ENCODE assay signal across 1 cellular context in the genomic region with DNA sequence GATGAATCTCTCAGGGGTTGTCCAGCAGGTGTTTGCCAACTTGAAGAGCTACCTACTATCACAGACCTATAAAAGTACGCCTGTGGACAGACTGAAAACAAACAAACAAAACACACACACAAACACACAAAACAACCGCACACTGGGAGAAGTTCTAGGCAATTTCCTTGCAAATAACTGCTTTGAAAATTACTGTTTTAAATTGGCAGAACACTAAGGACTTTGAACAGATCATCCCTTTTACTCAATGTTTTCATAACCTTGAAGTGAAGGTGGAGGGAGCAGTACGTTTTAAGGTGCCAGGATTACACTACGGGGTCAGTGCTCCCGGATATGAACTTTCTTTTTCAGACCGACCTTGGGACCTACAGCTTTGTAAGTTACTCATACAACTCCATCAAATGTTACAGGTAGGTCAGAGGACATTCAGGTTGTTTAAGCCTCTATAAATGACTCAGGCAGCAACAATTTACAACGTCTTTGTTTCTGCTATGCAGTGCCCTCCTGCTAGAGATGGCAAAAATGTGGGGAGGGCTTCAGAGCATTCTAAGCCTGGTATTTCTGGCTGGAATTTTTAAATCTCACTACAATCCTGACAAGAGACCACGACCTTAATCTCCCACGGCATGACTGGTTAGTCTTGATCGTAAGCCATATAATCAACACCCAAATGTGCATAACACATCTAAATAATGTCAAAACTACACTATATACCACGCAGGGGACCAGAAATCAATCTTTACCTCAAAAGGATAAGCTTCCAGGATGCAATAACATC.
A peak's percentile ranks its signal among the peaks of the same experiment; 100 is the strongest.
TF ChIP-seq lines count a peak whose summit lies in the region.

No MANE protein-coding gene starts in this region.

TF ChIP-seq in HepG2, 621 proteins besides CTCF, POLR2A, EP300 and RAD21 (continued from another document and continues in another):
- TF ChIP-seq NFIC (IDR thresholded peaks at IDR 0.05; ENCODE audit: low read length), result peak; percentile 96
- no peak for TF ChIP-seq PRMT3 (CRISPR knock-in tag; IDR thresholded peaks at IDR 0.05; ENCODE audit: borderline replicate concordance, low read depth)
- TF ChIP-seq HNRNPUL1 (IDR thresholded peaks at IDR 0.05; ENCODE audit: low read depth, low read length), result no peak
- no peak for TF ChIP-seq ZNF225 (CRISPR knock-in tag; IDR thresholded peaks at IDR 0.05)
- TF ChIP-seq, protein P1, sequence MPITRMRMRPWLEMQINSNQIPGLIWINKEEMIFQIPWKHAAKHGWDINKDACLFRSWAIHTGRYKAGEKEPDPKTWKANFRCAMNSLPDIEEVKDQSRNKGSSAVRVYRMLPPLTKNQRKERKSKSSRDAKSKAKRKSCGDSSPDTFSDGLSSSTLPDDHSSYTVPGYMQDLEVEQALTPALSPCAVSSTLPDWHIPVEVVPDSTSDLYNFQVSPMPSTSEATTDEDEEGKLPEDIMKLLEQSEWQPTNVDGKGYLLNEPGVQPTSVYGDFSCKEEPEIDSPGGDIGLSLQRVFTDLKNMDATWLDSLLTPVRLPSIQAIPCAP (CRISPR knock-in tag; IDR thresholded peaks at IDR 0.05; ENCODE audit: low read depth), result no peak
- TF ChIP-seq ZNF737 (CRISPR knock-in tag; IDR thresholded peaks at IDR 0.05; ENCODE audit: borderline replicate concordance), result no peak
- peak; percentile 66; the same call in 1 of the 2 replicates for TF ChIP-seq ZNF331 (CRISPR knock-in tag; IDR thresholded peaks at IDR 0.05)
- no peak for TF ChIP-seq CREB3 (CRISPR knock-in tag; IDR thresholded peaks at IDR 0.05)
- TF ChIP-seq DR1 (CRISPR knock-in tag; IDR thresholded peaks at IDR 0.05), result no peak
- peak; percentile 27; the same call in 1 of the 2 replicates for TF ChIP-seq ZFP36L1 (CRISPR knock-in tag; IDR thresholded peaks at IDR 0.05)
- peak; percentile 52; the same call in 1 of the 2 replicates for TF ChIP-seq ZNF772 (CRISPR knock-in tag; IDR thresholded peaks at IDR 0.05)
- TF ChIP-seq REXO4 (CRISPR knock-in tag; IDR thresholded peaks at IDR 0.05; ENCODE audit: borderline replicate concordance), result no peak
- no peak for TF ChIP-seq SCMH1 (CRISPR knock-in tag; IDR thresholded peaks at IDR 0.05; ENCODE audit: borderline replicate concordance)
- TF ChIP-seq SNAI1 (CRISPR knock-in tag; IDR thresholded peaks at IDR 0.05; ENCODE audit: borderline replicate concordance), result no peak
- peak; percentile 96 for TF ChIP-seq MED1 (CRISPR knock-in tag; IDR thresholded peaks at IDR 0.05)
- no peak for TF ChIP-seq TEAD2 (CRISPR knock-in tag; IDR thresholded peaks at IDR 0.05)
- TF ChIP-seq ZNF337 (CRISPR knock-in tag; IDR thresholded peaks at IDR 0.05; ENCODE audit: borderline replicate concordance, low read depth), result no peak
- TF ChIP-seq MTF1 (CRISPR knock-in tag; IDR thresholded peaks at IDR 0.05), result peak; percentile 53; the same call in 1 of the 2 replicates
- TF ChIP-seq ETS1 (CRISPR knock-in tag; IDR thresholded peaks at IDR 0.05), result no peak
- TF ChIP-seq, protein P2, sequence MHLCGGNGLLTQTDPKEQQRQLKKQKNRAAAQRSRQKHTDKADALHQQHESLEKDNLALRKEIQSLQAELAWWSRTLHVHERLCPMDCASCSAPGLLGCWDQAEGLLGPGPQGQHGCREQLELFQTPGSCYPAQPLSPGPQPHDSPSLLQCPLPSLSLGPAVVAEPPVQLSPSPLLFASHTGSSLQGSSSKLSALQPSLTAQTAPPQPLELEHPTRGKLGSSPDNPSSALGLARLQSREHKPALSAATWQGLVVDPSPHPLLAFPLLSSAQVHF (CRISPR knock-in tag; IDR thresholded peaks at IDR 0.05), result no peak
- peak; percentile 23; the same call in 1 of the 2 replicates for TF ChIP-seq KDM1A (CRISPR knock-in tag; IDR thresholded peaks at IDR 0.05)
- TF ChIP-seq, protein P3, sequence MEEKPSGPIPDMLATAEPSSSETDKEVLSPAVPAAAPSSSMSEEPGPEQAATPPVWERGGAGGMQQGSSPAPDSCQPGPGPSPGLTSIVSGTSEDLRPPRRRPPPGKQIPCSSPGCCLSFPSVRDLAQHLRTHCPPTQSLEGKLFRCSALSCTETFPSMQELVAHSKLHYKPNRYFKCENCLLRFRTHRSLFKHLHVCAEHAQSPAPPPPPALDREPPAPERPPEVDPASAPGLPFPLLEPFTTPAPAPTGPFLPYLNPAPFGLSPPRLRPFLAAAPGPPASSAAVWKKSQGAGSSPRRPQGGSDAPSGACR (CRISPR knock-in tag; IDR thresholded peaks at IDR 0.05), result no peak; the same call in 1 of the 2 replicates
- no peak for TF ChIP-seq ISX (CRISPR knock-in tag; conservative IDR thresholded peaks at IDR 0.05)
- TF ChIP-seq ZNF431 (CRISPR knock-in tag; IDR thresholded peaks at IDR 0.05; ENCODE audit: borderline replicate concordance, low read depth), result no peak
- no peak for TF ChIP-seq TSC22D2 (CRISPR knock-in tag; IDR thresholded peaks at IDR 0.05; ENCODE audit: borderline replicate concordance)
- peak; percentile 57; the same call in 1 of the 2 replicates for TF ChIP-seq ZBTB7B (CRISPR knock-in tag; IDR thresholded peaks at IDR 0.05)
- no peak for TF ChIP-seq MLLT10 (CRISPR knock-in tag; IDR thresholded peaks at IDR 0.05)
- TF ChIP-seq, protein P4, sequence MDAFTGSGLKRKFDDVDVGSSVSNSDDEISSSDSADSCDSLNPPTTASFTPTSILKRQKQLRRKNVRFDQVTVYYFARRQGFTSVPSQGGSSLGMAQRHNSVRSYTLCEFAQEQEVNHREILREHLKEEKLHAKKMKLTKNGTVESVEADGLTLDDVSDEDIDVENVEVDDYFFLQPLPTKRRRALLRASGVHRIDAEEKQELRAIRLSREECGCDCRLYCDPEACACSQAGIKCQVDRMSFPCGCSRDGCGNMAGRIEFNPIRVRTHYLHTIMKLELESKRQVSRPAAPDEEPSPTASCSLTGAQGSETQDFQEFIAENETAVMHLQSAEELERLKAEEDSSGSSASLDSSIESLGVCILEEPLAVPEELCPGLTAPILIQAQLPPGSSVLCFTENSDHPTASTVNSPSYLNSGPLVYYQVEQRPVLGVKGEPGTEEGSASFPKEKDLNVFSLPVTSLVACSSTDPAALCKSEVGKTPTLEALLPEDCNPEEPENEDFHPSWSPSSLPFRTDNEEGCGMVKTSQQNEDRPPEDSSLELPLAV (CRISPR knock-in tag; conservative IDR thresholded peaks at IDR 0.05; ENCODE audit: low read depth), result no peak
- TF ChIP-seq HMG20B (CRISPR knock-in tag; conservative IDR thresholded peaks at IDR 0.05), result peak; percentile 13; the same call in 1 of the 2 replicates
- no peak for TF ChIP-seq CHCHD3 (CRISPR knock-in tag; IDR thresholded peaks at IDR 0.05)
- peak; percentile 50; the same call in 1 of the 2 replicates for TF ChIP-seq ZNF256 (CRISPR knock-in tag; conservative IDR thresholded peaks at IDR 0.05)
- TF ChIP-seq HOXA3 (CRISPR knock-in tag; IDR thresholded peaks at IDR 0.05), result peak; percentile 66; the same call in 1 of the 2 replicates
- TF ChIP-seq ZKSCAN1 (IDR thresholded peaks at IDR 0.05; ENCODE audit: low read length), result no peak
- TF ChIP-seq RBM22 (optimal IDR thresholded peaks at IDR 0.05; ENCODE audit: low read length), result no peak
- TF ChIP-seq ZNF615 (CRISPR knock-in tag; IDR thresholded peaks at IDR 0.05; ENCODE audit: borderline replicate concordance), result no peak
- TF ChIP-seq, protein P5, sequence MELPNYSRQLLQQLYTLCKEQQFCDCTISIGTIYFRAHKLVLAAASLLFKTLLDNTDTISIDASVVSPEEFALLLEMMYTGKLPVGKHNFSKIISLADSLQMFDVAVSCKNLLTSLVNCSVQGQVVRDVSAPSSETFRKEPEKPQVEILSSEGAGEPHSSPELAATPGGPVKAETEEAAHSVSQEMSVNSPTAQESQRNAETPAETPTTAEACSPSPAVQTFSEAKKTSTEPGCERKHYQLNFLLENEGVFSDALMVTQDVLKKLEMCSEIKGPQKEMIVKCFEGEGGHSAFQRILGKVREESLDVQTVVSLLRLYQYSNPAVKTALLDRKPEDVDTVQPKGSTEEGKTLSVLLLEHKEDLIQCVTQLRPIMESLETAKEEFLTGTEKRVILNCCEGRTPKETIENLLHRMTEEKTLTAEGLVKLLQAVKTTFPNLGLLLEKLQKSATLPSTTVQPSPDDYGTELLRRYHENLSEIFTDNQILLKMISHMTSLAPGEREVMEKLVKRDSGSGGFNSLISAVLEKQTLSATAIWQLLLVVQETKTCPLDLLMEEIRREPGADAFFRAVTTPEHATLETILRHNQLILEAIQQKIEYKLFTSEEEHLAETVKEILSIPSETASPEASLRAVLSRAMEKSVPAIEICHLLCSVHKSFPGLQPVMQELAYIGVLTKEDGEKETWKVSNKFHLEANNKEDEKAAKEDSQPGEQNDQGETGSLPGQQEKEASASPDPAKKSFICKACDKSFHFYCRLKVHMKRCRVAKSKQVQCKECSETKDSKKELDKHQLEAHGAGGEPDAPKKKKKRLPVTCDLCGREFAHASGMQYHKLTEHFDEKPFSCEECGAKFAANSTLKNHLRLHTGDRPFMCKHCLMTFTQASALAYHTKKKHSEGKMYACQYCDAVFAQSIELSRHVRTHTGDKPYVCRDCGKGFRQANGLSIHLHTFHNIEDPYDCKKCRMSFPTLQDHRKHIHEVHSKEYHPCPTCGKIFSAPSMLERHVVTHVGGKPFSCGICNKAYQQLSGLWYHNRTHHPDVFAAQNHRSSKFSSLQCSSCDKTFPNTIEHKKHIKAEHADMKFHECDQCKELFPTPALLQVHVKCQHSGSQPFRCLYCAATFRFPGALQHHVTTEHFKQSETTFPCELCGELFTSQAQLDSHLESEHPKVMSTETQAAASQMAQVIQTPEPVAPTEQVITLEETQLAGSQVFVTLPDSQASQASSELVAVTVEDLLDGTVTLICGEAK (IDR thresholded peaks at IDR 0.05), result no peak
- TF ChIP-seq, protein P5 (CRISPR knock-in tag; IDR thresholded peaks at IDR 0.05), result no peak; the same call in 1 of the 2 replicates
- no peak for TF ChIP-seq KAT2B (IDR thresholded peaks at IDR 0.05; ENCODE audit: borderline replicate concordance, low read depth, low read length)
- TF ChIP-seq RORA (CRISPR knock-in tag; IDR thresholded peaks at IDR 0.05), result no peak
- no peak for TF ChIP-seq ZBTB42 (CRISPR knock-in tag; IDR thresholded peaks at IDR 0.05)
- TF ChIP-seq, protein P6, sequence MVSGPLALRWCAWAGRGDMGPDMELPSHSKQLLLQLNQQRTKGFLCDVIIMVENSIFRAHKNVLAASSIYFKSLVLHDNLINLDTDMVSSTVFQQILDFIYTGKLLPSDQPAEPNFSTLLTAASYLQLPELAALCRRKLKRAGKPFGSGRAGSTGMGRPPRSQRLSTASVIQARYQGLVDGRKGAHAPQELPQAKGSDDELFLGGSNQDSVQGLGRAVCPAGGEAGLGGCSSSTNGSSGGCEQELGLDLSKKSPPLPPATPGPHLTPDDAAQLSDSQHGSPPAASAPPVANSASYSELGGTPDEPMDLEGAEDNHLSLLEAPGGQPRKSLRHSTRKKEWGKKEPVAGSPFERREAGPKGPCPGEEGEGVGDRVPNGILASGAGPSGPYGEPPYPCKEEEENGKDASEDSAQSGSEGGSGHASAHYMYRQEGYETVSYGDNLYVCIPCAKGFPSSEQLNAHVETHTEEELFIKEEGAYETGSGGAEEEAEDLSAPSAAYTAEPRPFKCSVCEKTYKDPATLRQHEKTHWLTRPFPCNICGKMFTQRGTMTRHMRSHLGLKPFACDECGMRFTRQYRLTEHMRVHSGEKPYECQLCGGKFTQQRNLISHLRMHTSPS (CRISPR knock-in tag; IDR thresholded peaks at IDR 0.05; ENCODE audit: low read depth), result no peak
- TF ChIP-seq GTF2F1 (IDR thresholded peaks at IDR 0.05; ENCODE audit: low read length), result no peak
- TF ChIP-seq MXD4 (CRISPR knock-in tag; IDR thresholded peaks at IDR 0.05), result no peak
- 0 out of 2 replicates have a peak, but pooled peaks have one; percentile 13 for TF ChIP-seq SP5 (CRISPR knock-in tag; IDR thresholded peaks at IDR 0.05; ENCODE audit: borderline replicate concordance, low read depth)
